ENCODE assay signal across 9 cellular contexts in the genomic region with DNA sequence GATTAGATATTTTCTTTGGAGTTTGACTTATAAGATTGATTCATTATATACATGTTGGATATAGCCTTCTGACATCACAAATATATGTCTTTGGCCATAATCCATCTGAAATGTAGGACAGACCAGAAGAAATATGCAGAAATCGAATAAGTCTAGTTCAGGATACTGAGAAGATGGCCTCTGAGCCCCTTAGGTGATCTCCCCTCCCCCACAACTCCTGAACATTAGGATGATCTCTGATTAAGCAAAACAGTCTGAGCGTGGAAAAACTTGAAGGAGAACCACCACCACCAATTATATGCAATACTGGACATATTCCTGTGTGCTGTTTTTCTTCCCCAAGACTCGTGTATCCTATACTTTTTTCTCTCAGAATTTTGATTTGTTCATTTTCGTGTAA. TPM values are rescaled to one million over a fixed set of nuclear protein-coding genes. Genes with fewer than 3 reads are reported as not detected.
DNase-seq lines count a peak whose midpoint lies in the region; ATAC-seq, FAIRE-seq and TF ChIP-seq lines count a peak whose summit lies in the region.
"Had no signal": no experiment of that assay in that cellular context is flagged by ENCODE, and none has a peak within 500 bp of the region (broad histone marks: within the 10 kb centered on the region; RNA-seq: fewer than 3 reads in every experiment).

No MANE protein-coding gene starts in this region.

- H2AFZ ChIP-seq in HepG2 (ENCODE audit: low read length) (no peak overlapping the region), keratinocyte (ENCODE audit: control insufficient read depth, low read length) (no peak overlapping the region)

- TF ChIP-seq RAD21 in HepG2 (CRISPR knock-in tag; IDR thresholded peaks at IDR 0.05): no peak

- POLR2A ChIA-PET in HepG2 (lab: Yijun Ruan, JAX): no interaction called here

- H3K4me1 ChIP-seq in HepG2 (ENCODE audit: insufficient read depth, low read length): peaks cover 60% of the 10 kb centered on the region
- H3K4me1 ChIP-seq in right lobe of liver: peaks cover 2 to 63% (median 28%) of the 10 kb centered on the region in 4 donors
- peaks cover 52% of the 10 kb centered on the region for H3K4me1 ChIP-seq in keratinocyte (ENCODE audit: control insufficient read depth, extremely low read depth, insufficient read depth, low read length)
- H3K4me1 ChIP-seq in vagina: peaks cover 74% of the 10 kb centered on the region

- no peak for TF ChIP-seq CTCF in HepG2 (CRISPR knock-in tag; IDR thresholded peaks at IDR 0.05)
- no peak for TF ChIP-seq CTCF in right lobe of liver (IDR thresholded peaks at IDR 0.05)
- no peak for TF ChIP-seq CTCF in keratinocyte (optimal IDR thresholded peaks at IDR 0.05 in 1 of 3, IDR thresholded peaks at IDR 0.05 in 1 of 3, conservative IDR thresholded peaks at IDR 0.05 in 1 of 3; ENCODE audit: extremely low read depth in 1 of 3, insufficient read depth in 2 of 3, low read length in 3 of 3)
- no peak for TF ChIP-seq CTCF in vagina (IDR thresholded peaks at IDR 0.05)

- WGBS in HepG2 (ENCODE audit: low lambda C conversion rate): 13% methylated on average over 4 of the region's 4 CpGs
- 18% methylated on average over 4 of the region's 4 CpGs for WGBS in right lobe of liver (ENCODE audit: insufficient coverage, low coverage, low lambda C conversion rate, missing lambda C conversion rate)

- H3K4me3 ChIP-seq in HepG2 (replicated peaks in 1 of 3; ENCODE audit: insufficient read depth in 1 of 3, low read depth in 2 of 3, low read length in 3 of 3): peak overlapping the region; percentile 95 to 100 (median 96); a peak in 5 of 6 replicates
- peak overlapping the region in 1 of 3 donors; percentile 86 for H3K4me3 ChIP-seq in right lobe of liver
- peak overlapping the region in 2 of 3 experiments; percentile 6 to 87 for H3K4me3 ChIP-seq in keratinocyte (ENCODE audit: control insufficient read depth in 2 of 3, extremely low read depth in 1 of 3, insufficient read depth in 2 of 3, low read depth in 1 of 3, low read length in 3 of 3)
- H3K4me3 ChIP-seq in vagina: no peak overlapping the region

- in situ Hi-C loops in HepG2 (cut with HindIII; ENCODE audit: extremely low pct_ligation_motif_present, low pct_unique_long_range_greater_than_20kb): no loop called here
- in situ Hi-C loops in G401 (cut with HindIII; ENCODE audit: low sequenced_read_pairs): no loop called here

- no peaks in the 10 kb centered on the region for H3K27me3 Mint-ChIP-seq in activated T-helper 1 cell treated with anti-CD3 and anti-CD28 coated beads, Interleukin-12 subunit alpha, Interleukin-12 subunit beta, Interleukin-2, Interleukin-4 antibody, amounts not matched to agents 30 ng/mL and 10 ng/mL and 1 ng/mL, durations not matched to agents 14 hours and 24 hours and 36 hours (ENCODE audit: insufficient read depth)

- peaks cover 2% of the 10 kb centered on the region for H3K9me1 ChIP-seq in keratinocyte (ENCODE audit: control insufficient read depth, extremely low read depth, insufficient read depth, low read length)

- H3K27ac ChIP-seq in HepG2 (ENCODE audit: extremely low read length, insufficient read depth, low read length) (peak overlapping the region; percentile 99), right lobe of liver (peak overlapping the region in 1 of 3 donors; percentile 94), keratinocyte (ENCODE audit: control insufficient read depth, insufficient read depth, low read length) (peak overlapping the region; percentile 99), vagina (peak overlapping the region; percentile 99)

- dilution Hi-C loops in keratinocyte (cut with MboI; ENCODE audit: extremely low pct_ligation_motif_present, low sequenced_read_pairs): no loop called here

- H3K4me1 Mint-ChIP-seq in activated T-helper 1 cell treated with anti-CD3 and anti-CD28 coated beads, Interleukin-12 subunit alpha, Interleukin-12 subunit beta, Interleukin-2, Interleukin-4 antibody, amounts not matched to agents 30 ng/mL and 10 ng/mL and 1 ng/mL, durations not matched to agents 14 hours and 24 hours and 36 hours (ENCODE audit: low read depth): peaks cover 61% of the 10 kb centered on the region

- TF ChIP-seq EP300 in HepG2 (IDR thresholded peaks at IDR 0.05; ENCODE audit: low read depth in 2 of 2, low read length in 2 of 2) (no peak), HepG2 (CRISPR knock-in tag; IDR thresholded peaks at IDR 0.05; ENCODE audit: borderline replicate concordance) (no peak)

- H3K9ac ChIP-seq in HepG2 (ENCODE audit: insufficient read depth, low read depth, low read length) (peak overlapping the region; percentile 100; the same call in 1 of the 2 replicates), keratinocyte (ENCODE audit: control insufficient read depth, extremely low read depth, insufficient read depth, low read length) (peak overlapping the region; percentile 29)

- H3K9me3 ChIP-seq in HepG2 (ENCODE audit: low read length) (no peaks in the 10 kb centered on the region), right lobe of liver (no peaks in the 10 kb centered on the region), keratinocyte (ENCODE audit: control insufficient read depth, low read depth, low read length) (no peaks in the 10 kb centered on the region), vagina (no peaks in the 10 kb centered on the region)

- FAIRE-seq in HepG2 (lab: Jason Lieb, UNC) (no peak), keratinocyte (lab: Jason Lieb, UNC) (peak; percentile 26)
- FAIRE-seq: GM12891 had no signal

- H3K27me3 ChIP-seq in HepG2 (ENCODE audit: control insufficient read depth in 1 of 2, insufficient read depth in 2 of 2, low read length in 2 of 2): no peaks in the 10 kb centered on the region; a peak in 1 of 5 replicates
- H3K27me3 ChIP-seq in right lobe of liver: no peaks in the 10 kb centered on the region
- no peaks in the 10 kb centered on the region for H3K27me3 ChIP-seq in keratinocyte (ENCODE audit: control insufficient read depth, extremely low read depth, insufficient read depth, low read length)
- no peaks in the 10 kb centered on the region for H3K27me3 ChIP-seq in vagina

- H3K27ac Mint-ChIP-seq in activated T-helper 1 cell treated with anti-CD3 and anti-CD28 coated beads, Interleukin-12 subunit alpha, Interleukin-12 subunit beta, Interleukin-2, Interleukin-4 antibody, amounts not matched to agents 30 ng/mL and 10 ng/mL and 1 ng/mL, durations not matched to agents 14 hours and 24 hours and 36 hours: no peak overlapping the region

- H3K4me2 ChIP-seq in HepG2 (ENCODE audit: low read depth, low read length) (peak overlapping the region; percentile 95), keratinocyte (ENCODE audit: control insufficient read depth, extremely low read depth, insufficient read depth, low read depth, low read length) (peak overlapping the region; percentile 96)

- TF ChIP-seq POLR2A in HepG2 (IDR thresholded peaks at IDR 0.05; ENCODE audit: insufficient read depth in 1 of 2, low read depth in 2 of 2, low read length in 2 of 2) (no peak), right lobe of liver (IDR thresholded peaks at IDR 0.05) (no peak), vagina (IDR thresholded peaks at IDR 0.05) (no peak)

- no peaks in the 10 kb centered on the region for H3K9me3 Mint-ChIP-seq in activated T-helper 1 cell treated with anti-CD3 and anti-CD28 coated beads, Interleukin-12 subunit alpha, Interleukin-12 subunit beta, Interleukin-2, Interleukin-4 antibody, amounts not matched to agents 30 ng/mL and 10 ng/mL and 1 ng/mL, durations not matched to agents 14 hours and 24 hours and 36 hours

- intact Hi-C loops in HepG2 (cut with micrococcal nuclease; ENCODE audit: unreplicated experiment) (no loop called here), right lobe of liver (cut with DNase I) (no loop called here), vagina (cut with DNase I) (no loop called here)
- intact Hi-C loops in activated T-helper 1 cell treated with anti-CD3 and anti-CD28 coated beads, Interleukin-12 subunit alpha, Interleukin-12 subunit beta, Interleukin-2, Interleukin-4 antibody, amounts not matched to agents 30 ng/mL and 10 ng/mL and 1 ng/mL, durations not matched to agents 14 hours and 24 hours and 36 hours (cut with micrococcal nuclease): loop anchor here (5.0 kb wide), 1 partner anchor 1197 kb away; no protein-coding TSS in a partner anchor

- ATAC-seq in HepG2 (no peak), right lobe of liver (no peak), HG03378 (IDR thresholded peaks at IDR 0.05; ENCODE audit: unreplicated experiment) (no peak)

- no peak for DNase-seq in HepG2 (ENCODE audit: low spot score)
- no peak for DNase-seq in right lobe of liver
- no peak for DNase-seq in activated T-helper 1 cell treated with anti-CD3 and anti-CD28 coated beads, Interleukin-12 subunit alpha, Interleukin-12 subunit beta, Interleukin-2, Interleukin-4 antibody, amounts not matched to agents 30 ng/mL and 10 ng/mL and 1 ng/mL, durations not matched to agents 14 hours and 24 hours and 36 hours (ENCODE audit: low spot score)
- no peak for DNase-seq in keratinocyte (ENCODE audit: low read depth, low spot score)
- DNase-seq in vagina (ENCODE audit: extremely low spot score in 2 of 2): no peak
- no peak for DNase-seq in G401 (ENCODE audit: low spot score)
- no peak for DNase-seq in NCI-H146 (lab: John Stamatoyannopoulos, UW)

- CTCF ChIA-PET in HepG2 (lab: Yijun Ruan, JAX; ENCODE audit: low intra/inter-chr PET ratio, low total read pairs): no interaction called here

- BruUV-seq in HepG2 (replicated peaks; lab: Mats Ljungman, UMichigan): no TSS peak

- H3K36me3 Mint-ChIP-seq in activated T-helper 1 cell treated with anti-CD3 and anti-CD28 coated beads, Interleukin-12 subunit alpha, Interleukin-12 subunit beta, Interleukin-2, Interleukin-4 antibody, amounts not matched to agents 30 ng/mL and 10 ng/mL and 1 ng/mL, durations not matched to agents 14 hours and 24 hours and 36 hours (ENCODE audit: low read depth): peaks cover 16% of the 10 kb centered on the region

- H4K20me1 ChIP-seq in HepG2 (ENCODE audit: insufficient read depth, low read length) (peaks cover 73% of the 10 kb centered on the region), keratinocyte (ENCODE audit: control insufficient read depth, extremely low read depth, insufficient read depth, low read length) (peaks cover 27% of the 10 kb centered on the region)

- H3K4me3 Mint-ChIP-seq in activated T-helper 1 cell treated with anti-CD3 and anti-CD28 coated beads, Interleukin-12 subunit alpha, Interleukin-12 subunit beta, Interleukin-2, Interleukin-4 antibody, amounts not matched to agents 30 ng/mL and 10 ng/mL and 1 ng/mL, durations not matched to agents 14 hours and 24 hours and 36 hours: peak overlapping the region; percentile 63

- H3K36me3 ChIP-seq in HepG2 (replicated peaks in 1 of 2; ENCODE audit: control insufficient read depth in 1 of 2, insufficient read depth in 2 of 2, low read length in 2 of 2) (peaks cover 0 to 3% of the 10 kb centered on the region in 2 experiments; a peak in 1 of 5 replicates), right lobe of liver (no peaks in the 10 kb centered on the region), keratinocyte (ENCODE audit: control insufficient read depth in 2 of 2, extremely low read depth in 1 of 2, insufficient read depth in 2 of 2, low read length in 2 of 2) (no peaks in the 10 kb centered on the region), vagina (no peaks in the 10 kb centered on the region)

- H3K79me2 ChIP-seq in HepG2 (ENCODE audit: insufficient read depth, low read length) (peaks cover 87% of the 10 kb centered on the region), keratinocyte (ENCODE audit: control insufficient read depth, insufficient read depth, low read length) (peaks cover 84% of the 10 kb centered on the region)

RNA-seq across cellular contexts. Expression of a gene that starts 3.2 kb away (rescaled TPM):
- 40.6 and 46.8 TPM in 2 replicates for total RNA-seq in HepG2 (2016; rRNA removed; fragmentation: Illumina TruSeq; extraction: Trizol)
- total RNA-seq in HepG2 (2016; cell fraction: cytosol; rRNA removed; fragmentation: Illumina TruSeq; extraction: Trizol; ENCODE audit: low read depth): 26.3 and 27.9 TPM in 2 replicates
- 35.8 and 43.9 TPM in 2 replicates for total RNA-seq in HepG2 (2016; cell fraction: insoluble cytoplasmic fraction; rRNA removed; fragmentation: Illumina TruSeq; extraction: Trizol)
- total RNA-seq in HepG2 (2016; cell fraction: membrane; rRNA removed; fragmentation: Illumina TruSeq; extraction: Trizol): 26.2 and 27.3 TPM in 2 replicates
- 98.3 and 114 TPM in 2 replicates for total RNA-seq in HepG2 (2016; cell fraction: nucleus; rRNA removed; fragmentation: Illumina TruSeq; extraction: Trizol)
- 79.8 and 95.8 TPM in 2 replicates for polyA plus RNA-seq in HepG2 (2011; rRNA removed)
- polyA plus RNA-seq in HepG2 (2011; cell fraction: cytosol; rRNA removed): 26.9 and 32.4 TPM in 2 replicates
- 146 and 182 TPM in 2 replicates for polyA plus RNA-seq in HepG2 (2011; cell fraction: nucleus; rRNA removed)
- polyA plus RNA-seq in HepG2 (2012): 71.2 and 71.4 TPM in 2 replicates
- polyA plus RNA-seq in HepG2 (2016; cell fraction: cytosol; fragmentation: Illumina TruSeq; extraction: Trizol; ENCODE audit: low read depth): 1.9 and 2.5 TPM in 2 replicates
- 30.4 and 34.5 TPM in 2 replicates for polyA plus RNA-seq in HepG2 (2016; cell fraction: insoluble cytoplasmic fraction; fragmentation: Illumina TruSeq; extraction: Trizol; ENCODE audit: low read depth)
- 7.4 and 7.5 TPM in 2 replicates for polyA plus RNA-seq in HepG2 (2016; cell fraction: membrane; fragmentation: Illumina TruSeq; extraction: Trizol; ENCODE audit: low read depth)
- polyA plus RNA-seq in HepG2 (2016; cell fraction: nucleus; fragmentation: Illumina TruSeq; extraction: Trizol; ENCODE audit: insufficient read depth, low read depth): 137 and 159 TPM in 2 replicates
- 83.8 and 106 TPM in 2 replicates for polyA minus RNA-seq in HepG2 (2011; rRNA and poly(A)+ RNA removed; ENCODE audit: low replicate concordance)
- polyA minus RNA-seq in HepG2 (2011; cell fraction: cytosol; rRNA and poly(A)+ RNA removed): 48.4 and 58.5 TPM in 2 replicates
- 243 and 288 TPM in 2 replicates for polyA minus RNA-seq in HepG2 (2011; cell fraction: nucleus; rRNA and poly(A)+ RNA removed)
- total RNA-seq in right lobe of liver: 10 to 100 TPM; 38.7 to 71.4 (median 52.3) TPM
- 135 and 140 TPM in 2 replicates for total RNA-seq in activated T-helper 1 cell treated with anti-CD3 and anti-CD28 coated beads, Interleukin-12 subunit alpha, Interleukin-12 subunit beta, Interleukin-2, Interleukin-4 antibody, amounts not matched to agents 30 ng/mL and 10 ng/mL and 1 ng/mL, durations not matched to agents 14 hours and 24 hours and 36 hours
- 28.9 to 52.8 TPM (median 37.8 TPM) in 3 replicates for polyA plus RNA-seq in keratinocyte
- 175 TPM for polyA plus RNA-seq in keratinocyte (2011; ENCODE audit: low read depth)
- polyA plus RNA-seq in keratinocyte (2011; cell fraction: cytosol; rRNA removed): 23.4 and 30.0 TPM in 2 replicates
- 128 and 130 TPM in 2 replicates for polyA plus RNA-seq in keratinocyte (2011; cell fraction: nucleus; rRNA removed)
- polyA plus RNA-seq in keratinocyte (2012; ENCODE audit: low replicate concordance): 36.6 and 45.3 TPM in 2 replicates
- polyA minus RNA-seq in keratinocyte: 57.9 to 114 TPM (median 75.7 TPM) in 3 replicates
- polyA minus RNA-seq in keratinocyte (2011; cell fraction: cytosol; rRNA and poly(A)+ RNA removed): 25.9 TPM
- polyA minus RNA-seq in keratinocyte (2011; cell fraction: nucleus; rRNA and poly(A)+ RNA removed): 83.7 and 184 TPM in 2 replicates
- 110 TPM for total RNA-seq in vagina
- 35.4 and 60.6 TPM in 2 replicates for total RNA-seq in G401 (2014; rRNA removed; shearing (Covaris generic))

RNA-seq across cellular contexts. Expression of a gene that starts 37.8 kb away (rescaled TPM):
- total RNA-seq in HepG2 (2016; rRNA removed; fragmentation: Illumina TruSeq; extraction: Trizol) (44.1 and 62.4 TPM in 2 replicates), right lobe of liver (10 to 100 TPM; 19.0 to 23.4 (median 21.2) TPM), vagina (25.5 TPM)
- 10.2 and 11.1 TPM in 2 replicates for total RNA-seq in HepG2 (2016; cell fraction: cytosol; rRNA removed; fragmentation: Illumina TruSeq; extraction: Trizol; ENCODE audit: low read depth)
- 47.7 and 61.2 TPM in 2 replicates for total RNA-seq in HepG2 (2016; cell fraction: insoluble cytoplasmic fraction; rRNA removed; fragmentation: Illumina TruSeq; extraction: Trizol)
- 24.6 and 30.2 TPM in 2 replicates for total RNA-seq in HepG2 (2016; cell fraction: membrane; rRNA removed; fragmentation: Illumina TruSeq; extraction: Trizol)
- 22.3 and 26.8 TPM in 2 replicates for total RNA-seq in HepG2 (2016; cell fraction: nucleus; rRNA removed; fragmentation: Illumina TruSeq; extraction: Trizol)
- polyA plus RNA-seq in HepG2 (2011; rRNA removed) (27.5 and 31.2 TPM in 2 replicates), keratinocyte (42.1 to 59.8 TPM (median 42.6 TPM) in 3 replicates)
- 18.8 and 24.9 TPM in 2 replicates for polyA plus RNA-seq in HepG2 (2011; cell fraction: cytosol; rRNA removed)
- polyA plus RNA-seq in HepG2 (2011; cell fraction: nucleus; rRNA removed): 16.7 and 17.6 TPM in 2 replicates
- polyA plus RNA-seq in HepG2 (2012): 27.5 and 34.5 TPM in 2 replicates
- polyA plus RNA-seq in HepG2 (2016; cell fraction: cytosol; fragmentation: Illumina TruSeq; extraction: Trizol; ENCODE audit: low read depth): 4.9 and 5.9 TPM in 2 replicates
- 49.5 and 53.5 TPM in 2 replicates for polyA plus RNA-seq in HepG2 (2016; cell fraction: insoluble cytoplasmic fraction; fragmentation: Illumina TruSeq; extraction: Trizol; ENCODE audit: low read depth)
- 11.9 and 13.1 TPM in 2 replicates for polyA plus RNA-seq in HepG2 (2016; cell fraction: membrane; fragmentation: Illumina TruSeq; extraction: Trizol; ENCODE audit: low read depth)
- 29.7 and 33.3 TPM in 2 replicates for polyA plus RNA-seq in HepG2 (2016; cell fraction: nucleus; fragmentation: Illumina TruSeq; extraction: Trizol; ENCODE audit: insufficient read depth, low read depth)
- 39.3 and 55.9 TPM in 2 replicates for polyA minus RNA-seq in HepG2 (2011; rRNA and poly(A)+ RNA removed; ENCODE audit: low replicate concordance)
- polyA minus RNA-seq in HepG2 (2011; cell fraction: cytosol; rRNA and poly(A)+ RNA removed): 30.0 and 31.3 TPM in 2 replicates
- polyA minus RNA-seq in HepG2 (2011; cell fraction: nucleus; rRNA and poly(A)+ RNA removed): 23.6 and 35.3 TPM in 2 replicates
- 61.4 and 62.4 TPM in 2 replicates for total RNA-seq in activated T-helper 1 cell treated with anti-CD3 and anti-CD28 coated beads, Interleukin-12 subunit alpha, Interleukin-12 subunit beta, Interleukin-2, Interleukin-4 antibody, amounts not matched to agents 30 ng/mL and 10 ng/mL and 1 ng/mL, durations not matched to agents 14 hours and 24 hours and 36 hours
- polyA plus RNA-seq in keratinocyte (2011; ENCODE audit: low read depth): 25.4 TPM
- 30.5 and 53.4 TPM in 2 replicates for polyA plus RNA-seq in keratinocyte (2011; cell fraction: cytosol; rRNA removed)
- polyA plus RNA-seq in keratinocyte (2011; cell fraction: nucleus; rRNA removed): 34.0 and 39.7 TPM in 2 replicates
- polyA plus RNA-seq in keratinocyte (2012; ENCODE audit: low replicate concordance): 42.1 and 48.2 TPM in 2 replicates
- 21.5 to 68.4 TPM (median 43.7 TPM) in 3 replicates for polyA minus RNA-seq in keratinocyte
- polyA minus RNA-seq in keratinocyte (2011; cell fraction: cytosol; rRNA and poly(A)+ RNA removed): 37.6 TPM
- polyA minus RNA-seq in keratinocyte (2011; cell fraction: nucleus; rRNA and poly(A)+ RNA removed): 16.4 and 32.2 TPM in 2 replicates
- 27.5 and 32.0 TPM in 2 replicates for total RNA-seq in G401 (2014; rRNA removed; shearing (Covaris generic))

Comparison
In these comparisons a context has a peak if more than half of its experiments do, and no peak if none do; other contexts are left out.
1. H3K4me3 ChIP-seq: peak in HepG2 (3 of 3) and keratinocyte (2 of 3); none in vagina (0 of 2).